ENCODE assay signal across 1 cellular context in the genomic region with DNA sequence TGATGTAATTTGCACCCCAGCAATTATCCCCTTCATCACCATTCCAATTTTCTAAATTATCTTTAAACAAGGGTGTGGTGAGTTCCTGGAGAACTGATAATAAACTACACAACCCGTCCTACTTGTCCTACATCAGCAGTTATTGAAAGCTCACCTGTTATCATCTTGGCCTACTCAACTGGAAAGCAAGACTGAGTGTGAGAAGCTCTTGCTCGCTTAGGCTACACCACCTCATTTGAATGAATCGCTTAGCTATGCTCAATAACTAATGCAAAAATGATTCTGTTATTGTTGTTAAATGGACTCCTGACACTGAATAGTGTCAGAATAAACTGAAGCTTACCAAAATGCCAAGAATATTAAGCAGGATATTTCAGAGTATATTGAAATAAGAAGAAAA.
TF ChIP-seq lines count a peak whose summit lies in the region.

No MANE protein-coding gene starts in this region.

TF ChIP-seq in IMR-90, 13 proteins besides CTCF, POLR2A, EP300 and RAD21:
- no peak for TF ChIP-seq BHLHE40 (IDR thresholded peaks at IDR 0.05; ENCODE audit: low read depth, low read length)
- TF ChIP-seq MXI1 (IDR thresholded peaks at IDR 0.05; ENCODE audit: borderline replicate concordance, low read depth, low read length), result no peak
- TF ChIP-seq, protein P1, sequence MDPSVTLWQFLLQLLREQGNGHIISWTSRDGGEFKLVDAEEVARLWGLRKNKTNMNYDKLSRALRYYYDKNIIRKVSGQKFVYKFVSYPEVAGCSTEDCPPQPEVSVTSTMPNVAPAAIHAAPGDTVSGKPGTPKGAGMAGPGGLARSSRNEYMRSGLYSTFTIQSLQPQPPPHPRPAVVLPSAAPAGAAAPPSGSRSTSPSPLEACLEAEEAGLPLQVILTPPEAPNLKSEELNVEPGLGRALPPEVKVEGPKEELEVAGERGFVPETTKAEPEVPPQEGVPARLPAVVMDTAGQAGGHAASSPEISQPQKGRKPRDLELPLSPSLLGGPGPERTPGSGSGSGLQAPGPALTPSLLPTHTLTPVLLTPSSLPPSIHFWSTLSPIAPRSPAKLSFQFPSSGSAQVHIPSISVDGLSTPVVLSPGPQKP (IDR thresholded peaks at IDR 0.05; ENCODE audit: borderline replicate concordance, low read depth, low read length), result no peak
- TF ChIP-seq, protein P2, sequence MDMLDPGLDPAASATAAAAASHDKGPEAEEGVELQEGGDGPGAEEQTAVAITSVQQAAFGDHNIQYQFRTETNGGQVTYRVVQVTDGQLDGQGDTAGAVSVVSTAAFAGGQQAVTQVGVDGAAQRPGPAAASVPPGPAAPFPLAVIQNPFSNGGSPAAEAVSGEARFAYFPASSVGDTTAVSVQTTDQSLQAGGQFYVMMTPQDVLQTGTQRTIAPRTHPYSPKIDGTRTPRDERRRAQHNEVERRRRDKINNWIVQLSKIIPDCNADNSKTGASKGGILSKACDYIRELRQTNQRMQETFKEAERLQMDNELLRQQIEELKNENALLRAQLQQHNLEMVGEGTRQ (IDR thresholded peaks at IDR 0.05; ENCODE audit: low read depth, low read length), result no peak
- no peak for TF ChIP-seq RFX5 (IDR thresholded peaks at IDR 0.05; ENCODE audit: low read depth, low read length)
